11 cellular contexts compared by ENCODE assay signal in the genomic region with DNA sequence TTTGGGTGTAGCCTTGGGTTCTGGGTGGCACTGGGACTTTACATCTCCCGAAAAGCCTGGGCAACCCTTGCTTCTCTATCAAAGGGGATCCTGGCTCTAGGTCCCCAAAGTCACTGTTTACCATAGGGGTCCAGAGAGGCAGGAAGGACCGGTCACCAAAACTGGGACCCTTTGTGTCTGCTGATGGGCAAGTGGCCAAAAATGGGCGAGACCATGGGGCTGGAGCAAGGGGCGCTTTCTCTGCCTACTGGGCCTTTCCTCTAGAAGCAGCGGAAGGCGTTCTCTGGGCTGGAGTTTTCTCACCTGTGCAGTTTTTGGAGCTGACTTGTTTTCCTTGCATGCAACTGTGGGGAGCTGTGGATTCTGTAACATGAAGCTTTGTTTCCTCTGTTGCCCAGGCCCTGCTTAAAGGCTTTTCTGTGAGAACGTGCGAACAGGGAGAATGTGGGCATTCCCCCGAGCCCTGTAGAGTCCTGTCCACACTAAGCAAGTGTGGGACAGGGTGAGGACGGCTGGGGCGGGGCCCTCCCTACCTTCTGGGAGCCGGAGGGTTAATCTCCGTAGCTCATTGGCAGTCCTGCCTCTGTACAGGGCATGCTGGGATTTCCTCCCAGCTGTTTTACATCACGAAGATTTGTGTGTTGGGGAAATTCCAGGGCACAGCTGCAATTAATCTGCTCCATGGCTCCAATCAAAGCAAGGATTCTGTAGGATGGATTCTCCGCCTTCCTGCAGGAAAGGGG. TPM values are rescaled to one million over a fixed set of nuclear protein-coding genes. Genes with fewer than 3 reads are reported as not detected.
A peak's percentile ranks its signal among the peaks of the same experiment; 100 is the strongest.
DNase-seq lines count a peak whose midpoint lies in the region; ATAC-seq and TF ChIP-seq lines count a peak whose summit lies in the region.
"Had no signal": no experiment of that assay in that cellular context is flagged by ENCODE, and none has a peak within 500 bp of the region (broad histone marks: within the 10 kb centered on the region; RNA-seq: fewer than 3 reads in every experiment).

No MANE protein-coding gene starts in this region.

- H3K27ac ChIP-seq in prostate gland: peak overlapping the region in 1 of 2 donors; percentile 8

- H3K4me1 ChIP-seq in adipocyte (ENCODE audit: control insufficient read depth, insufficient read depth, low read length) (peaks cover 30% of the 10 kb centered on the region), prostate gland (replicated peaks) (no peaks in the 10 kb centered on the region)

- no peaks in the 10 kb centered on the region for H3K4me1 Mint-ChIP-seq in naive thymus-derived CD8-positive, alpha-beta T cell

- WGBS in prostate gland: 26% methylated on average over 15 of the region's 15 CpGs

- TF ChIP-seq CTCF in AG09309 (IDR thresholded peaks at IDR 0.05; ENCODE audit: control insufficient read depth, insufficient read depth, low read depth, low read length, missing control alignments): no peak
- TF ChIP-seq CTCF in fibroblast of villous mesenchyme (IDR thresholded peaks at IDR 0.05; ENCODE audit: insufficient read depth, low read depth, low read length): no peak
- no peak for TF ChIP-seq CTCF in prostate gland (IDR thresholded peaks at IDR 0.05)

- DNase-seq in AG09309 (ENCODE audit: low read depth) (peak; percentile 57), adipocyte (ENCODE audit: low read depth) (peak; percentile 92), fibroblast of villous mesenchyme (ENCODE audit: low read depth) (peak; percentile 88), prostate gland (ENCODE audit: low spot score) (peak; percentile 26), HPDE6-E6E7 (ENCODE audit: extremely low spot score) (no peak)
- DNase-seq in naive thymus-derived CD8-positive, alpha-beta T cell: no peak
- no peak for DNase-seq in activated CD4-positive, alpha-beta T cell treated with anti-CD3 and anti-CD28 coated beads for 48 hours
- DNase-seq: CD8-positive, alpha-beta T cell; NCI-H524 had no signal

- no peaks in the 10 kb centered on the region for H3K36me3 Mint-ChIP-seq in naive thymus-derived CD8-positive, alpha-beta T cell
- H3K36me3 Mint-ChIP-seq: CD8-positive, alpha-beta T cell had no signal

- H3K9me3 ChIP-seq in adipocyte (ENCODE audit: control insufficient read depth, low read length) (no peaks in the 10 kb centered on the region), prostate gland (no peaks in the 10 kb centered on the region)

- H3K4me3 Mint-ChIP-seq in naive thymus-derived CD8-positive, alpha-beta T cell: no peak overlapping the region
- H3K4me3 Mint-ChIP-seq: CD8-positive, alpha-beta T cell had no signal

- intact Hi-C loops in prostate gland (cut with DNase I): loop anchor here (10.0 kb wide), 1 partner anchor 353 kb away; no protein-coding TSS in a partner anchor

- H3K4me3 ChIP-seq in AG09309 (ENCODE audit: control insufficient read depth, low read depth, low read length) (no peak overlapping the region; the same call in 1 of the 2 replicates), adipocyte (ENCODE audit: low read length) (peak overlapping the region; percentile 31), fibroblast of villous mesenchyme (ENCODE audit: low read depth, low read length) (no peak overlapping the region), prostate gland (no peak overlapping the region)

- H3K27ac Mint-ChIP-seq in naive thymus-derived CD8-positive, alpha-beta T cell: no peak overlapping the region
- H3K27ac Mint-ChIP-seq: CD8-positive, alpha-beta T cell; IgD-negative memory B cell had no signal

- POLR2A ChIA-PET in naive thymus-derived CD8-positive, alpha-beta T cell (lab: Charles Lee): no interaction called here

- no peak for TF ChIP-seq POLR2A in prostate gland (IDR thresholded peaks at IDR 0.05)

- H3K27me3 ChIP-seq in adipocyte (replicated peaks; ENCODE audit: control insufficient read depth, insufficient read depth, low read length) (no peaks in the 10 kb centered on the region), prostate gland (replicated peaks; ENCODE audit: insufficient read depth) (no peaks in the 10 kb centered on the region)

- peak overlapping the region; percentile 77 for H3K9ac ChIP-seq in adipocyte (ENCODE audit: low read length)

- ATAC-seq in naive thymus-derived CD8-positive, alpha-beta T cell: no peak
- no peak for ATAC-seq in HG02938 (IDR thresholded peaks at IDR 0.05; ENCODE audit: unreplicated experiment)
- ATAC-seq: CD8-positive, alpha-beta T cell had no signal

- H3K27me3 Mint-ChIP-seq in naive thymus-derived CD8-positive, alpha-beta T cell: peaks cover 0 to 9% (median 1%) of the 10 kb centered on the region in 5 donors

- H3K36me3 ChIP-seq in adipocyte (ENCODE audit: control insufficient read depth, insufficient read depth, low read length, severe bottlenecking): no peaks in the 10 kb centered on the region
- H3K36me3 ChIP-seq in prostate gland: no peaks in the 10 kb centered on the region

- H3K9me3 Mint-ChIP-seq in naive thymus-derived CD8-positive, alpha-beta T cell: no peaks in the 10 kb centered on the region
- H3K9me3 Mint-ChIP-seq: CD8-positive, alpha-beta T cell; IgD-negative memory B cell had no signal

RNA-seq across cellular contexts. Expression of a gene that starts 50.2 kb away (rescaled TPM):
- 119 and 131 TPM in 2 replicates for total RNA-seq in fibroblast of villous mesenchyme
- total RNA-seq in prostate gland: 100 to 1,000 TPM; 140 to 165 TPM
- total RNA-seq in naive thymus-derived CD8-positive, alpha-beta T cell: 100 to 1,000 TPM; 215 to 227 TPM
- polyA plus RNA-seq in naive thymus-derived CD8-positive, alpha-beta T cell: 10 to 100 TPM; 55.6 to 80.0 (median 65.1) TPM

Comparison
In these comparisons a context has a peak if more than half of its experiments do, and no peak if none do; other contexts are left out.
1. DNase-seq: peak in AG09309 (single experiment), adipocyte (single experiment), fibroblast of villous mesenchyme (single experiment) and prostate gland (single experiment); none in HPDE6-E6E7 (single experiment), naive thymus-derived CD8-positive, alpha-beta T cell (0 of 10) and activated CD4-positive, alpha-beta T cell treated with anti-CD3 and anti-CD28 coated beads for 48 hours (single experiment).